Comparison of ENCODE assay signal across 8 cellular contexts in the genomic region with DNA sequence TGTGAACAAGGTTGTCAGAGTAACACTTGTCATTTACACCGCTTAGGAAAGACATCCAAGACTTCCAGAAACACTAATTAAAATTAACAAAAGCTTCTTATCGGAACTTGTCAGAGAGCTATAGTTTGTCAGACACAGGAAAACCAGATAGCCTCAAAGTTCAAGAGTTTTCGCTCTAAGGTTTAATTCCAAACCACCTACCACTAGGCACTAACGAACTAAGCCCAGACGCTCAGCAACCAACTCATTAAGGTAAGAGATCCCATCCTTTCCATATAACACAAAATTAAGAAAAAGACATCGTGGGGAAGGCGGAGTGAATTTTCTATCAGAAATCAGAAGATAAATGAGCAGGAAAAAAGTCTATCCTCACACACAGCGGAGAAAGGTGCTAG. TPM values are rescaled to one million over a fixed set of nuclear protein-coding genes. Genes with fewer than 3 reads are reported as not detected.
DNase-seq lines count a peak whose midpoint lies in the region; ATAC-seq lines count a peak whose summit lies in the region.

No MANE protein-coding gene starts in this region.

- H3K27ac Mint-ChIP-seq in activated CD4-positive, alpha-beta memory T cell treated with anti-CD3 and anti-CD28 coated beads, Interleukin-2, amount 10 ng/mL, durations not matched to agents 7 days and 5 days = peak overlapping the region; percentile 82
- H3K27ac Mint-ChIP-seq in stimulated activated effector memory CD8-positive, alpha-beta T cell treated with anti-CD3 and anti-CD28 coated beads, Interleukin-12 subunit alpha, Interleukin-12 subunit beta, amount 100 ng/mL, for 72 hours = peak overlapping the region; percentile 97

- H3K4me3 ChIP-seq in iPS DF 6.9 (ENCODE audit: low read length) = peak overlapping the region; percentile 75; the same call in 1 of the 2 replicates

- no peaks in the 10 kb centered on the region for H3K4me1 ChIP-seq in iPS DF 6.9 (ENCODE audit: control insufficient read depth, insufficient read depth, low read length)

- H3K4me1 Mint-ChIP-seq in activated CD4-positive, alpha-beta memory T cell treated with anti-CD3 and anti-CD28 coated beads, Interleukin-2, amount 10 ng/mL, durations not matched to agents 7 days and 5 days = peaks cover 36% of the 10 kb centered on the region
- H3K4me1 Mint-ChIP-seq in stimulated activated effector memory CD8-positive, alpha-beta T cell treated with anti-CD3 and anti-CD28 coated beads, Interleukin-12 subunit alpha, Interleukin-12 subunit beta, amount 100 ng/mL, for 72 hours = peaks cover 20% of the 10 kb centered on the region

- no peaks in the 10 kb centered on the region for H3K9me3 Mint-ChIP-seq in activated CD4-positive, alpha-beta memory T cell treated with anti-CD3 and anti-CD28 coated beads, Interleukin-2, amount 10 ng/mL, durations not matched to agents 7 days and 5 days
- no peaks in the 10 kb centered on the region for H3K9me3 Mint-ChIP-seq in stimulated activated effector memory CD8-positive, alpha-beta T cell treated with anti-CD3 and anti-CD28 coated beads, Interleukin-12 subunit alpha, Interleukin-12 subunit beta, amount 100 ng/mL, for 72 hours

- intact Hi-C loops in posterior cingulate gyrus (cut with DNase I) = no loop called here

- POLR2A ChIA-PET in activated CD4-positive, alpha-beta memory T cell treated with anti-CD3 and anti-CD28 coated beads, Interleukin-2, amount 10 ng/mL, durations not matched to agents 7 days and 5 days (lab: Charles Lee) = no interaction called here

- no peaks in the 10 kb centered on the region for H3K27me3 ChIP-seq in iPS DF 6.9 (ENCODE audit: control insufficient read depth, insufficient read depth, low read length)

- peak; percentile 8 for ATAC-seq in GM18517 (IDR thresholded peaks at IDR 0.05; ENCODE audit: unreplicated experiment)
- peak; percentile 12 for ATAC-seq in HG03175 (IDR thresholded peaks at IDR 0.05; ENCODE audit: unreplicated experiment)
- ATAC-seq in stimulated activated effector memory CD8-positive, alpha-beta T cell treated with anti-CD3 and anti-CD28 coated beads, Interleukin-12 subunit alpha, Interleukin-12 subunit beta, amount 100 ng/mL, for 72 hours = peak; percentile 3

- H3K36me3 ChIP-seq in iPS DF 6.9 (ENCODE audit: control insufficient read depth, insufficient read depth, low read length) = no peaks in the 10 kb centered on the region

- no peak overlapping the region for H3K27ac ChIP-seq in iPS DF 6.9 (ENCODE audit: low read length)

- H3K4me3 Mint-ChIP-seq in activated CD4-positive, alpha-beta memory T cell treated with anti-CD3 and anti-CD28 coated beads, Interleukin-2, amount 10 ng/mL, durations not matched to agents 7 days and 5 days = peak overlapping the region; percentile 97
- H3K4me3 Mint-ChIP-seq in stimulated activated effector memory CD8-positive, alpha-beta T cell treated with anti-CD3 and anti-CD28 coated beads, Interleukin-12 subunit alpha, Interleukin-12 subunit beta, amount 100 ng/mL, for 72 hours = peak overlapping the region; percentile 93

- H3K36me3 Mint-ChIP-seq in activated CD4-positive, alpha-beta memory T cell treated with anti-CD3 and anti-CD28 coated beads, Interleukin-2, amount 10 ng/mL, durations not matched to agents 7 days and 5 days (ENCODE audit: low read depth) = peaks cover 14% of the 10 kb centered on the region
- peaks cover 29% of the 10 kb centered on the region for H3K36me3 Mint-ChIP-seq in stimulated activated effector memory CD8-positive, alpha-beta T cell treated with anti-CD3 and anti-CD28 coated beads, Interleukin-12 subunit alpha, Interleukin-12 subunit beta, amount 100 ng/mL, for 72 hours

- CTCF ChIA-PET in activated CD4-positive, alpha-beta memory T cell treated with anti-CD3 and anti-CD28 coated beads, Interleukin-2, amount 10 ng/mL, durations not matched to agents 7 days and 5 days (lab: Charles Lee) = no interaction called here

- no CpG with 5 or more reads among the region's 8 CpGs for WGBS in iPS DF 6.9 (ENCODE audit: insufficient coverage, insufficient read length)

- H3K9me3 ChIP-seq in iPS DF 6.9 (ENCODE audit: control insufficient read depth, insufficient read depth, low read length) = no peaks in the 10 kb centered on the region

- no peaks in the 10 kb centered on the region for H3K27me3 Mint-ChIP-seq in activated CD4-positive, alpha-beta memory T cell treated with anti-CD3 and anti-CD28 coated beads, Interleukin-2, amount 10 ng/mL, durations not matched to agents 7 days and 5 days

- DNase-seq in Ammon's horn (ENCODE audit: low spot score) (peak; percentile 14), iPS DF 6.9 (ENCODE audit: low read depth, low spot score) (no peak), SKM-1 treated with dmso at 0.1 percent for 144 hours (lab: John Stamatoyannopoulos, UW; ENCODE audit: unreplicated experiment) (no peak), posterior cingulate gyrus (no peak)
- DNase-seq in activated CD4-positive, alpha-beta memory T cell treated with anti-CD3 and anti-CD28 coated beads, Interleukin-2, amount 10 ng/mL, durations not matched to agents 7 days and 5 days = no peak
- DNase-seq in stimulated activated effector memory CD8-positive, alpha-beta T cell treated with anti-CD3 and anti-CD28 coated beads, Interleukin-12 subunit alpha, Interleukin-12 subunit beta, amount 100 ng/mL, for 72 hours (ENCODE audit: low spot score in 2 of 2) = no peak

RNA-seq across cellular contexts. Expression of a gene that starts 0.4 kb away (rescaled TPM):
- total RNA-seq in activated CD4-positive, alpha-beta memory T cell treated with anti-CD3 and anti-CD28 coated beads, Interleukin-2, amount 10 ng/mL, durations not matched to agents 7 days and 5 days = 10 to 100 TPM; 14.3 to 18.4 TPM

RNA-seq across cellular contexts. Expression of a gene that starts 0.6 kb away (rescaled TPM):
- total RNA-seq in activated CD4-positive, alpha-beta memory T cell treated with anti-CD3 and anti-CD28 coated beads, Interleukin-2, amount 10 ng/mL, durations not matched to agents 7 days and 5 days = 10 to 100 TPM; 19.0 to 19.9 TPM
